In the genomic region with DNA sequence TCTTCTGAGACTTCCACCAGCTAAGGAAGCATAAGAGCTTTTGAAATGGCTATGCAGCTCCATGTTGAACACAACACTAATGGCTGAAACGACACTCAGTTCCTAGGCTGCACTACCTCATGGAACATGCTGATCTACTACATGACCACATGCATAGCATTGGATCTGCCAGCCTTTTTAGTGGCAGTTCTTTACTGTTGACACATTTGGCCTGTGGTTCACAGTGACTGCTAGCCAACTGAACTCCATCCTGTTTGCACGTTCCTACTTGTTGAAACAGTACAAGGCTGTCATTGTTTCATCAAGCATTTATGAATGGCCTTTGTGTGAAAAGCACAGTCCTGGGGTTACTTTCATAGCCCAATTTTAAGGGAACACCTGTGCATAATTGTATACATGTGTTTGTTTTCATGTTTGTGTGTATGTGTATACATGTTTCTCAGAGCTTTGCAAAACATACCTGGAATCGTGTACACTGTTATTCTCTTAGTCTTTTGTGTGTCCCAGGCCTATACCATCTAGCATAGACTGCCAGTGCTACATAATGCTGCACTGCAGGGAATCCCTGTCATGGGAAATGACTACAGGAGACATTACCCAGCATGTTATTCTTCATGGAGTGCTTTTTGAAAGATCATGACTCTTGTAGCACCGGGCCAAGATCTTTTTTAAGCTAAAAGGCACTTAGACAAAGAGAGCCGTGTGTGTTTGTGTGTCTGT, we compare ENCODE assay signal across 9 cellular contexts.
DNase-seq lines count a peak whose midpoint lies in the region; ATAC-seq and TF ChIP-seq lines count a peak whose summit lies in the region.
"Had no signal": no experiment of that assay in that cellular context is flagged by ENCODE, and none has a peak within 500 bp of the region (broad histone marks: within the 10 kb centered on the region; RNA-seq: fewer than 3 reads in every experiment).

No MANE protein-coding gene starts in this region.

- H3K4me3 ChIP-seq in SJCRH30, result no peak overlapping the region
- H3K4me3 ChIP-seq in hepatocyte, result no peak overlapping the region
- no peak overlapping the region for H3K4me3 ChIP-seq in smooth muscle cell
- peak overlapping the region in 1 of 4 donors; percentile 16 for H3K4me3 ChIP-seq in Peyer's patch

- H2AFZ ChIP-seq in hepatocyte (no peak overlapping the region), smooth muscle cell (ENCODE audit: low read depth) (no peak overlapping the region)

- H3K79me2 ChIP-seq in hepatocyte (peaks cover 4% of the 10 kb centered on the region), smooth muscle cell (ENCODE audit: low read depth) (no peaks in the 10 kb centered on the region)

- H3K4me2 ChIP-seq in hepatocyte, result peak overlapping the region; percentile 53
- peak overlapping the region; percentile 77 for H3K4me2 ChIP-seq in smooth muscle cell

- H3K9me2 ChIP-seq in hepatocyte (replicated peaks; ENCODE audit: insufficient read depth), result no peaks in the 10 kb centered on the region

- H4K20me1 ChIP-seq in hepatocyte (ENCODE audit: insufficient read depth, poor library complexity, severe bottlenecking) (no peaks in the 10 kb centered on the region), smooth muscle cell (ENCODE audit: low read depth) (no peaks in the 10 kb centered on the region)

- H3K27me3 ChIP-seq in SJCRH30 (no peaks in the 10 kb centered on the region), hepatocyte (no peaks in the 10 kb centered on the region), smooth muscle cell (ENCODE audit: low read depth) (peaks cover 12% of the 10 kb centered on the region), Peyer's patch (no peaks in the 10 kb centered on the region)

- H3K9ac ChIP-seq in smooth muscle cell (ENCODE audit: low read depth), result no peak overlapping the region

- TF ChIP-seq CTCF in hepatocyte (IDR thresholded peaks at IDR 0.05; ENCODE audit: poor library complexity) (no peak), smooth muscle cell (IDR thresholded peaks at IDR 0.05; ENCODE audit: borderline replicate concordance, insufficient read depth, poor library complexity, severe bottlenecking) (no peak), Peyer's patch (IDR thresholded peaks at IDR 0.05) (no peak)

- H3F3A ChIP-seq in smooth muscle cell (ENCODE audit: low read depth), result peaks cover 7% of the 10 kb centered on the region

- DNase-seq in NCI-H526 (lab: John Stamatoyannopoulos, UW), result peak; percentile 49 to 54
- no peak for DNase-seq in NCI-H526 treated with DMSO at 0.1 percent for 48 hours (lab: John Stamatoyannopoulos, UW)
- DNase-seq in SJCRH30, result peak; percentile 5 to 37
- DNase-seq in hepatocyte (ENCODE audit: low spot score), result no peak
- DNase-seq in smooth muscle cell (lab: John Stamatoyannopoulos, UW; ENCODE audit: unreplicated experiment), result no peak
- no peak for DNase-seq in stimulated activated naive CD4-positive, alpha-beta T cell (lab: John Stamatoyannopoulos, UW)
- no peak for DNase-seq in Peyer's patch
- DNase-seq: NCI-H510A had no signal

- TF ChIP-seq POLR2A in Peyer's patch (IDR thresholded peaks at IDR 0.05), result no peak

- H3K9me3 ChIP-seq in SJCRH30 (replicated peaks) (no peaks in the 10 kb centered on the region), hepatocyte (ENCODE audit: low read depth) (no peaks in the 10 kb centered on the region), smooth muscle cell (replicated peaks; ENCODE audit: low read depth) (no peaks in the 10 kb centered on the region), Peyer's patch (no peaks in the 10 kb centered on the region)

- H3K36me3 ChIP-seq in SJCRH30, result no peaks in the 10 kb centered on the region
- no peaks in the 10 kb centered on the region for H3K36me3 ChIP-seq in hepatocyte (replicated peaks; ENCODE audit: insufficient read depth, low read depth)
- H3K36me3 ChIP-seq in smooth muscle cell (ENCODE audit: low read depth), result no peaks in the 10 kb centered on the region
- no peaks in the 10 kb centered on the region for H3K36me3 ChIP-seq in Peyer's patch

- H3K27ac ChIP-seq in SJCRH30 (no peak overlapping the region), hepatocyte (peak overlapping the region; percentile 92), smooth muscle cell (ENCODE audit: low read depth) (peak overlapping the region; percentile 66), Peyer's patch (peak overlapping the region in 2 of 4 donors; percentile 48 to 83)

- H3K4me1 ChIP-seq in SJCRH30 (no peaks in the 10 kb centered on the region), hepatocyte (ENCODE audit: insufficient read depth) (peaks cover 35% of the 10 kb centered on the region), smooth muscle cell (ENCODE audit: low read depth) (peaks cover 9% of the 10 kb centered on the region), Peyer's patch (peaks cover 0 to 4% (median 0%) of the 10 kb centered on the region in 4 donors)

- WGBS in hepatocyte (ENCODE audit: low lambda C conversion rate, missing lambda C conversion rate), result 78% methylated on average over 5 of the region's 5 CpGs
- WGBS in smooth muscle cell (ENCODE audit: low lambda C conversion rate), result 80% methylated on average over 5 of the region's 5 CpGs

- no peak for ATAC-seq in GM18517 (IDR thresholded peaks at IDR 0.05; ENCODE audit: unreplicated experiment)

Comparison
In these comparisons a context has a peak if more than half of its experiments do, and no peak if none do; other contexts are left out.
1. DNase-seq: peak in NCI-H526 (2 of 2) and SJCRH30 (2 of 2); none in NCI-H526 treated with DMSO at 0.1 percent for 48 hours (single experiment), hepatocyte (single experiment), smooth muscle cell (single experiment), stimulated activated naive CD4-positive, alpha-beta T cell (0 of 6) and Peyer's patch (0 of 3).